8 cellular contexts compared by ENCODE assay signal in the genomic region with DNA sequence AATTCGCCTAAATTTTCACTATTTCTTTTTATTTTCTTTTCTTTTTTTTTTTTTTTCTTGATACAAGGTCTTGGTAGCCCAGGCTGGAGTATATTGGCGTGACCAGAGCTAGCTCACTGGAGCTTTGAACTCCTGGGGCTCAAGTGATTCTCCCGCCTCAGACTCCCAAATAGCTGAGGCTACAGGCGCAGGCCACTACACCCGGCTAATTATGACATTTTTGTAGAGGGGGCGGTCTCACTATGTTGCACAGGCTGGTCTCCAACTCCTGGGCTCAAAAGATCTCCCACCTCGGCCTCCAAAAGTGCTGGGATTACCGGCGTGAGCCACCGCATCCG. TPM values are rescaled to one million over a fixed set of nuclear protein-coding genes. Genes with fewer than 3 reads are reported as not detected.
DNase-seq lines count a peak whose midpoint lies in the region; ATAC-seq and TF ChIP-seq lines count a peak whose summit lies in the region.

No MANE protein-coding gene starts in this region.

- BruUV-seq in mammary epithelial cell (replicated peaks; lab: Mats Ljungman, UMichigan) = no TSS peak

- H3K4me3 ChIP-seq in AG04449 (ENCODE audit: low read depth, low read length) (peak overlapping the region; percentile 73), HUES64 (ENCODE audit: low read length) (peak overlapping the region; percentile 70), mammary epithelial cell (replicated peaks in 1 of 3; ENCODE audit: insufficient read depth in 1 of 3, low read depth in 2 of 3, low read length in 3 of 3) (peak overlapping the region; percentile 59 to 66 (median 62)), mucosa of stomach (ENCODE audit: low read length) (peak overlapping the region; percentile 92)

- no peak for ATAC-seq in HG03469 (IDR thresholded peaks at IDR 0.05; ENCODE audit: unreplicated experiment)
- no peak for ATAC-seq in HG02759 (IDR thresholded peaks at IDR 0.05; ENCODE audit: unreplicated experiment)

- in situ Hi-C loops in mammary epithelial cell (cut with MboI; ENCODE audit: low sequenced_read_pairs in 2 of 2) = no loop called here

- H3K4me1 ChIP-seq in HUES64 (ENCODE audit: insufficient read depth, low read length) (no peaks in the 10 kb centered on the region), mammary epithelial cell (ENCODE audit: insufficient read depth, low read length) (no peaks in the 10 kb centered on the region), mucosa of stomach (ENCODE audit: control insufficient read depth, insufficient read depth, low read length) (peaks cover 4% of the 10 kb centered on the region)

- H3K79me2 ChIP-seq in mammary epithelial cell (ENCODE audit: insufficient read depth, low read length) = no peaks in the 10 kb centered on the region

- no peaks in the 10 kb centered on the region for H3K36me3 ChIP-seq in HUES64 (ENCODE audit: insufficient read depth, low read length)
- H3K36me3 ChIP-seq in mammary epithelial cell (ENCODE audit: insufficient read depth, low read length) = no peaks in the 10 kb centered on the region
- no peaks in the 10 kb centered on the region for H3K36me3 ChIP-seq in mucosa of stomach (ENCODE audit: control insufficient read depth, insufficient read depth, low read length)

- DNase-seq in AG04449 (ENCODE audit: low read depth, low spot score) = no peak
- no peak for DNase-seq in mammary epithelial cell
- no peak for DNase-seq in NCI-H2171 treated with DMSO at 0.1 percent for 48 hours (lab: John Stamatoyannopoulos, UW)
- no peak for DNase-seq in GM20000 (ENCODE audit: low spot score)

- H3K27me3 ChIP-seq in HUES64 (ENCODE audit: insufficient read depth, low read length) (no peaks in the 10 kb centered on the region), mammary epithelial cell (ENCODE audit: insufficient read depth, low read length) (no peaks in the 10 kb centered on the region), mucosa of stomach (ENCODE audit: control insufficient read depth, insufficient read depth, low read length) (no peaks in the 10 kb centered on the region)

- no peak for TF ChIP-seq CTCF in AG04449 (IDR thresholded peaks at IDR 0.05; ENCODE audit: insufficient read depth, low read length, missing control alignments)
- TF ChIP-seq CTCF in mammary epithelial cell (conservative IDR thresholded peaks at IDR 0.05 in 1 of 2, IDR thresholded peaks at IDR 0.05 in 1 of 2; ENCODE audit: extremely low read depth in 1 of 2, insufficient read depth in 1 of 2, low read depth in 1 of 2, low read length in 2 of 2) = no peak
- TF ChIP-seq CTCF in GM20000 (IDR thresholded peaks at IDR 0.05; ENCODE audit: extremely low read depth, missing control alignments) = no peak

- peak overlapping the region; percentile 91 for H2AFZ ChIP-seq in mammary epithelial cell (ENCODE audit: low read depth, low read length)

- 77% methylated on average over 11 of the region's 11 CpGs for WGBS in HUES64
- 90% methylated on average over 10 of the region's 11 CpGs for WGBS in mammary epithelial cell (ENCODE audit: low coverage, missing lambda C conversion rate)

- CTCF ChIA-PET in AG04449 (lab: Yijun Ruan, JAX) = interaction anchor here (0.8 to 4.7 kb wide), 4 partner anchors 10 to 358 kb away, joined by 3 to 54 read pairs (median 10); no protein-coding TSS in a partner anchor
- CTCF ChIA-PET in mammary epithelial cell (lab: Charles Lee; ENCODE audit: low non-redundant PET) = no interaction called here

- POLR2A ChIA-PET in AG04449 (lab: Yijun Ruan, JAX) = no interaction called here

- H3K9me3 ChIP-seq in HUES64 (ENCODE audit: insufficient read depth, low read depth, low read length) (no peaks in the 10 kb centered on the region), mammary epithelial cell (replicated peaks; ENCODE audit: insufficient read depth, low read length) (no peaks in the 10 kb centered on the region), mucosa of stomach (ENCODE audit: control insufficient read depth, low read length) (no peaks in the 10 kb centered on the region)

- no peaks in the 10 kb centered on the region for H4K20me1 ChIP-seq in mammary epithelial cell (ENCODE audit: insufficient read depth, low read length)

- intact Hi-C loops in mammary epithelial cell (cut with micrococcal nuclease) = no loop called here

- H3K9ac ChIP-seq in HUES64 (ENCODE audit: low read depth, low read length) (peak overlapping the region; percentile 91), mammary epithelial cell (ENCODE audit: insufficient read depth, low read length) (peak overlapping the region; percentile 47), mucosa of stomach (ENCODE audit: low read length) (peak overlapping the region; percentile 80)

- peak overlapping the region; percentile 95 for H3K4me2 ChIP-seq in mammary epithelial cell (ENCODE audit: insufficient read depth, low read depth, low read length)

- dilution Hi-C loops in mammary epithelial cell (cut with HindIII; ENCODE audit: low sequenced_read_pairs) = loop anchor here (5.0 kb wide), 1 partner anchor 718 kb away; no protein-coding TSS in a partner anchor

- peak overlapping the region; percentile 90; the same call in 1 of the 2 replicates for H3K27ac ChIP-seq in HUES64 (ENCODE audit: low read depth, low read length)
- H3K27ac ChIP-seq in mammary epithelial cell (ENCODE audit: insufficient read depth, low read depth, low read length) = peak overlapping the region; percentile 26

RNA-seq across cellular contexts. Expression of gene LSM14A, which starts 37.3 kb away (rescaled TPM):
- polyA plus RNA-seq in HUES64 (2013, experiment 1 of 2) = 106 TPM
- polyA plus RNA-seq in HUES64 (2013, experiment 2 of 2) = 128 TPM
- 10 to 100 TPM; 57.3 to 83.4 TPM for total RNA-seq in mammary epithelial cell
- polyA plus RNA-seq in mammary epithelial cell = 63.4 TPM
- polyA minus RNA-seq in mammary epithelial cell = 155 TPM
